8 cellular contexts compared by ENCODE assay signal in genomic region chr5:148730955-148731898, GRCh38.
DNase-seq lines count a peak whose midpoint lies in the region; ATAC-seq and TF ChIP-seq lines count a peak whose summit lies in the region.

No MANE protein-coding gene starts in this region.

- H3K27me3 ChIP-seq in liver (ENCODE audit: control insufficient read depth in 4 of 4, insufficient read depth in 4 of 4, low read length in 3 of 4) = no peaks in the 10 kb centered on the region

- H3K9me3 ChIP-seq in liver (ENCODE audit: control insufficient read depth in 4 of 4, low read length in 3 of 4) = no peaks in the 10 kb centered on the region

- H3K9ac ChIP-seq in liver (ENCODE audit: low read depth in 1 of 2, low read length in 2 of 2) = peak overlapping the region in 1 of 2 donors; percentile 58

- H3K27ac ChIP-seq in C4-2B = no peak overlapping the region
- no peak overlapping the region for H3K27ac ChIP-seq in liver (ENCODE audit: low read depth in 1 of 2, low read length in 2 of 2)

- peaks cover 0 to 14% (median 6%) of the 10 kb centered on the region in 4 donors for H3K4me1 ChIP-seq in liver (ENCODE audit: control insufficient read depth in 4 of 4, insufficient read depth in 4 of 4, low read length in 3 of 4)

- 19% methylated on average over 12 of the region's 12 CpGs for WGBS in liver

- peak; percentile 80 for DNase-seq in NCI-H460 (ENCODE audit: extremely low read depth, low read depth)
- peak; percentile 21 for DNase-seq in activated CD4-positive, alpha-beta T cell treated with anti-CD3 and anti-CD28 coated beads for 1 hour
- peak; percentile 94 for DNase-seq in choroid plexus epithelial cell (ENCODE audit: low read depth)
- peak in 2 of 3 experiments; percentile 5 to 42 for DNase-seq in stimulated activated CD4-positive, alpha-beta T cell treated with anti-CD3 and anti-CD28 coated beads, TNF-alpha, amount 100 ng/mL, for 4 hours (ENCODE audit: low read depth in 3 of 3)

- peak overlapping the region; percentile 8 for H3K4me3 ChIP-seq in choroid plexus epithelial cell (ENCODE audit: low read depth, low read length)
- H3K4me3 ChIP-seq in liver (ENCODE audit: low read depth in 1 of 3, low read length in 3 of 3) = peak overlapping the region in 2 of 3 donors; percentile 18 to 22

- no peaks in the 10 kb centered on the region for H3K36me3 ChIP-seq in liver (ENCODE audit: control insufficient read depth in 4 of 4, insufficient read depth in 3 of 4, low read depth in 1 of 4, low read length in 3 of 4)

- TF ChIP-seq CTCF in C4-2B (conservative IDR thresholded peaks at IDR 0.05) = peak; percentile 98
- TF ChIP-seq CTCF in choroid plexus epithelial cell (conservative IDR thresholded peaks at IDR 0.05; ENCODE audit: low read depth, low read length) = peak; percentile 93
- peak; percentile 100 for TF ChIP-seq CTCF in liver (IDR thresholded peaks at IDR 0.05; ENCODE audit: low read depth, low read length, missing input control)

- peak; percentile 99 to 100 for TF ChIP-seq RAD21 in liver (IDR thresholded peaks at IDR 0.05)

- ATAC-seq in GM19324 (IDR thresholded peaks at IDR 0.05; ENCODE audit: low FRiP score, unreplicated experiment) (peak; percentile 89), HG03378 (IDR thresholded peaks at IDR 0.05; ENCODE audit: unreplicated experiment) (peak; percentile 95)

TF ChIP-seq in liver, 16 proteins besides CTCF, POLR2A, EP300 and RAD21:
- no peak for TF ChIP-seq GABPA (IDR thresholded peaks at IDR 0.05 in 1 of 2, conservative IDR thresholded peaks at IDR 0.05 in 1 of 2)
- TF ChIP-seq ZBTB33 (IDR thresholded peaks at IDR 0.05) = no peak
- peak; percentile 20 for TF ChIP-seq MAX (IDR thresholded peaks at IDR 0.05)
- TF ChIP-seq HNF4A (conservative IDR thresholded peaks at IDR 0.05) = peak in 1 of 2 donors; percentile 15
- no peak for TF ChIP-seq TAF1 (conservative IDR thresholded peaks at IDR 0.05)
- TF ChIP-seq RXRA (IDR thresholded peaks at IDR 0.05) = peak in 1 of 2 donors; percentile 49
- TF ChIP-seq ATF3 (IDR thresholded peaks at IDR 0.05) = no peak
- no peak for TF ChIP-seq JUND (IDR thresholded peaks at IDR 0.05)
- peak; percentile 13 for TF ChIP-seq FOXA2 (IDR thresholded peaks at IDR 0.05)
- peak in 1 of 2 donors; percentile 13 for TF ChIP-seq EGR1 (IDR thresholded peaks at IDR 0.05; ENCODE audit: low read depth in 2 of 2)
- no peak for TF ChIP-seq YY1 (IDR thresholded peaks at IDR 0.05)
- TF ChIP-seq FOXA1 (IDR thresholded peaks at IDR 0.05) = peak; percentile 17
- no peak for TF ChIP-seq NR2F2 (IDR thresholded peaks at IDR 0.05)

Comparison
In these comparisons a context has a peak if more than half of its experiments do, and no peak if none do; other contexts are left out.
1. DNase-seq: peak in every context shown above with its lines; median percentile 94 in choroid plexus epithelial cell; 80 in NCI-H460; 24 in stimulated activated CD4-positive, alpha-beta T cell treated with anti-CD3 and anti-CD28 coated beads, TNF-alpha, amount 100 ng/mL, for 4 hours; 21 in activated CD4-positive, alpha-beta T cell treated with anti-CD3 and anti-CD28 coated beads for 1 hour.